Comparison of ENCODE assay signal across 20 cellular contexts in genomic region chr7:159167139-159167538, GRCh38. TPM values are rescaled to one million over a fixed set of nuclear protein-coding genes. Genes with fewer than 3 reads are reported as not detected.
"Had no signal": no experiment of that assay in that cellular context is flagged by ENCODE, and none has a peak within 500 bp of the region (broad histone marks: within the 10 kb centered on the region; RNA-seq: fewer than 3 reads in every experiment).

No MANE protein-coding gene starts in this region.

- H3K36me3 ChIP-seq: adrenal gland had no signal

- H3K4me1 ChIP-seq: adrenal gland had no signal

- H3K27ac ChIP-seq: adrenal gland had no signal

- H3K9me3 ChIP-seq: adrenal gland, SK-N-SH had no signal

- DNase-seq: activated CD4-positive, alpha-beta T cell treated with anti-CD3 and anti-CD28 coated beads for 48 hours; activated CD4-positive, alpha-beta T cell treated with anti-CD3 and anti-CD28 coated beads, Interleukin-2, amount 50 U/mL, for 4 hours; activated CD4-positive, CD25-positive, alpha-beta regulatory T cell treated with anti-CD3 and anti-CD28 coated beads, Interleukin-2, amount 50 U/mL, for 72 hours; activated CD8-positive, alpha-beta memory T cell treated with anti-CD3 and anti-CD28 coated beads, Interleukin-2, amount 50 U/mL, for 48 hours; activated CD8-positive, alpha-beta T cell treated with anti-CD3 and anti-CD28 coated beads, Interleukin-2, amount 10 ng/mL, durations not matched to agents 7 days and 5 days; activated naive CD4-positive, alpha-beta T cell treated with anti-CD3 and anti-CD28 coated beads, Interleukin-2, amount 50 U/mL, for 16 hours; activated naive CD8-positive, alpha-beta T cell treated with anti-CD3 and anti-CD28 coated beads, Interleukin-2, amount 10 ng/mL, durations not matched to agents 7 days and 5 days; activated T-cell treated with anti-CD3 and anti-CD28 coated beads, Interleukin-2, amount 50 U/mL, for 1 hour; anterior cingulate cortex; cerebellar nuclear complex; Karpas-422; NCI-H1048; NCI-H146; NCI-H187 treated with DMSO at 0.1 percent for 48 hours; NCI-H2081 treated with DMSO at 0.1 percent for 48 hours; NCI-H446; NCI-H524; SK-N-SH had no signal

- H3K27me3 ChIP-seq: adrenal gland had no signal

- H3K4me3 ChIP-seq: adrenal gland had no signal

- H3K4me2 ChIP-seq: SK-N-SH had no signal

- H3K9ac ChIP-seq: SK-N-SH had no signal

RNA-seq across cellular contexts. Expression of gene VIPR2, which starts 22.5 kb away (rescaled TPM):
- total RNA-seq: activated CD8-positive, alpha-beta T cell treated with anti-CD3 and anti-CD28 coated beads, Interleukin-2, amount 10 ng/mL, durations not matched to agents 7 days and 5 days; RPMI7951 had no signal
- polyA plus RNA-seq: SK-N-SH had no signal
